Comparison of ENCODE assay signal across 19 cellular contexts in genomic region chr11:60919956-60920355, GRCh38. TPM values are rescaled to one million over a fixed set of nuclear protein-coding genes. Genes with fewer than 3 reads are reported as not detected.
DNase-seq lines count a peak whose midpoint lies in the region; ATAC-seq and TF ChIP-seq lines count a peak whose summit lies in the region.
"Had no signal": no experiment of that assay in that cellular context is flagged by ENCODE, and none has a peak within 500 bp of the region (broad histone marks: within the 10 kb centered on the region; RNA-seq: fewer than 3 reads in every experiment).

No MANE protein-coding gene starts in this region.

- H3K27me3 Mint-ChIP-seq in IgD-negative memory B cell, result peaks cover 10% of the 10 kb centered on the region
- no peaks in the 10 kb centered on the region for H3K27me3 Mint-ChIP-seq in stimulated activated memory B cell treated with anti-CD40 and anti-IgM and Interleukin-4, amounts not matched to agents 10 μg/mL and 1 μg/mL and 100 μg/mL, for 72 hours
- H3K27me3 Mint-ChIP-seq in activated T-helper 1 cell treated with anti-CD3 and anti-CD28 coated beads, Interleukin-12 subunit alpha, Interleukin-12 subunit beta, Interleukin-2, Interleukin-4 antibody, amounts not matched to agents 30 ng/mL and 10 ng/mL and 1 ng/mL, durations not matched to agents 14 hours and 24 hours and 36 hours (ENCODE audit: insufficient read depth), result peaks cover 1% of the 10 kb centered on the region

- H3K9me3 Mint-ChIP-seq in IgD-negative memory B cell, result no peaks in the 10 kb centered on the region
- no peaks in the 10 kb centered on the region for H3K9me3 Mint-ChIP-seq in stimulated activated memory B cell treated with anti-CD40 and anti-IgM and Interleukin-4, amounts not matched to agents 10 μg/mL and 1 μg/mL and 100 μg/mL, for 72 hours
- no peaks in the 10 kb centered on the region for H3K9me3 Mint-ChIP-seq in activated T-helper 1 cell treated with anti-CD3 and anti-CD28 coated beads, Interleukin-12 subunit alpha, Interleukin-12 subunit beta, Interleukin-2, Interleukin-4 antibody, amounts not matched to agents 30 ng/mL and 10 ng/mL and 1 ng/mL, durations not matched to agents 14 hours and 24 hours and 36 hours
- H3K9me3 Mint-ChIP-seq: HFFc6 had no signal

- no peak for TF ChIP-seq CTCF in fibroblast of the aortic adventitia (IDR thresholded peaks at IDR 0.05; ENCODE audit: insufficient read depth, low read length)

- DNase-seq in cerebellum (ENCODE audit: low spot score) (peak; percentile 88), fibroblast of the aortic adventitia (ENCODE audit: low read depth) (peak; percentile 35), HK-2 (ENCODE audit: unreplicated experiment) (no peak), RPMI8226 (no peak)
- DNase-seq in activated T-helper 1 cell treated with anti-CD3 and anti-CD28 coated beads, Interleukin-12 subunit alpha, Interleukin-12 subunit beta, Interleukin-2, Interleukin-4 antibody, amounts not matched to agents 30 ng/mL and 10 ng/mL and 1 ng/mL, durations not matched to agents 14 hours and 24 hours and 36 hours (ENCODE audit: low spot score), result no peak
- DNase-seq: ACHN, BE2C, HFFc6, MM.1S, NCI-H1105, NCI-H1694 treated with DMSO at 0.1 percent for 48 hours, NCI-H345, NCI-H69, PC-9 had no signal

- H3K4me1 Mint-ChIP-seq in IgD-negative memory B cell, result peaks cover 26 to 47% (median 28%) of the 10 kb centered on the region in 3 donors
- peaks cover 66% of the 10 kb centered on the region for H3K4me1 Mint-ChIP-seq in stimulated activated memory B cell treated with anti-CD40 and anti-IgM and Interleukin-4, amounts not matched to agents 10 μg/mL and 1 μg/mL and 100 μg/mL, for 72 hours
- H3K4me1 Mint-ChIP-seq in activated T-helper 1 cell treated with anti-CD3 and anti-CD28 coated beads, Interleukin-12 subunit alpha, Interleukin-12 subunit beta, Interleukin-2, Interleukin-4 antibody, amounts not matched to agents 30 ng/mL and 10 ng/mL and 1 ng/mL, durations not matched to agents 14 hours and 24 hours and 36 hours (ENCODE audit: low read depth), result peaks cover 36% of the 10 kb centered on the region

- peaks cover 15% of the 10 kb centered on the region for H3K36me3 Mint-ChIP-seq in IgD-negative memory B cell
- H3K36me3 Mint-ChIP-seq in stimulated activated memory B cell treated with anti-CD40 and anti-IgM and Interleukin-4, amounts not matched to agents 10 μg/mL and 1 μg/mL and 100 μg/mL, for 72 hours, result peaks cover 52% of the 10 kb centered on the region
- H3K36me3 Mint-ChIP-seq in activated T-helper 1 cell treated with anti-CD3 and anti-CD28 coated beads, Interleukin-12 subunit alpha, Interleukin-12 subunit beta, Interleukin-2, Interleukin-4 antibody, amounts not matched to agents 30 ng/mL and 10 ng/mL and 1 ng/mL, durations not matched to agents 14 hours and 24 hours and 36 hours (ENCODE audit: low read depth), result peaks cover 38% of the 10 kb centered on the region

- ATAC-seq in stimulated activated memory B cell treated with anti-CD40 and anti-IgM and Interleukin-4, amounts not matched to agents 10 μg/mL and 1 μg/mL and 100 μg/mL, for 72 hours, result no peak
- ATAC-seq in HG03039 (IDR thresholded peaks at IDR 0.05; ENCODE audit: unreplicated experiment), result no peak
- ATAC-seq: Right ventricle myocardium inferior had no signal

- H3K27ac Mint-ChIP-seq in IgD-negative memory B cell, result no peak overlapping the region
- peak overlapping the region; percentile 55 for H3K27ac Mint-ChIP-seq in stimulated activated memory B cell treated with anti-CD40 and anti-IgM and Interleukin-4, amounts not matched to agents 10 μg/mL and 1 μg/mL and 100 μg/mL, for 72 hours
- H3K27ac Mint-ChIP-seq in activated T-helper 1 cell treated with anti-CD3 and anti-CD28 coated beads, Interleukin-12 subunit alpha, Interleukin-12 subunit beta, Interleukin-2, Interleukin-4 antibody, amounts not matched to agents 30 ng/mL and 10 ng/mL and 1 ng/mL, durations not matched to agents 14 hours and 24 hours and 36 hours, result no peak overlapping the region

- intact Hi-C loops in activated T-helper 1 cell treated with anti-CD3 and anti-CD28 coated beads, Interleukin-12 subunit alpha, Interleukin-12 subunit beta, Interleukin-2, Interleukin-4 antibody, amounts not matched to agents 30 ng/mL and 10 ng/mL and 1 ng/mL, durations not matched to agents 14 hours and 24 hours and 36 hours (cut with micrococcal nuclease), result no loop called here

- H3K4me3 ChIP-seq in fibroblast of the aortic adventitia (ENCODE audit: low read depth, low read length), result no peak overlapping the region
- H3K4me3 ChIP-seq: PC-9 had no signal

- peak overlapping the region in 3 of 4 donors; percentile 46 to 79 (median 47) for H3K4me3 Mint-ChIP-seq in IgD-negative memory B cell
- H3K4me3 Mint-ChIP-seq in stimulated activated memory B cell treated with anti-CD40 and anti-IgM and Interleukin-4, amounts not matched to agents 10 μg/mL and 1 μg/mL and 100 μg/mL, for 72 hours, result no peak overlapping the region
- H3K4me3 Mint-ChIP-seq in activated T-helper 1 cell treated with anti-CD3 and anti-CD28 coated beads, Interleukin-12 subunit alpha, Interleukin-12 subunit beta, Interleukin-2, Interleukin-4 antibody, amounts not matched to agents 30 ng/mL and 10 ng/mL and 1 ng/mL, durations not matched to agents 14 hours and 24 hours and 36 hours, result no peak overlapping the region
- H3K4me3 Mint-ChIP-seq: HFFc6 had no signal

RNA-seq across cellular contexts. Expression of gene TMEM132A, which starts 4.3 kb away (rescaled TPM):
- polyA plus RNA-seq in IgD-negative memory B cell, result 0.26 TPM
- total RNA-seq in cerebellum (69.1 TPM), fibroblast of the aortic adventitia (ENCODE audit: low replicate concordance) (3.7 and 17.9 TPM in 2 replicates)
- 2.4 and 3.2 TPM in 2 replicates for total RNA-seq in activated T-helper 1 cell treated with anti-CD3 and anti-CD28 coated beads, Interleukin-12 subunit alpha, Interleukin-12 subunit beta, Interleukin-2, Interleukin-4 antibody, amounts not matched to agents 30 ng/mL and 10 ng/mL and 1 ng/mL, durations not matched to agents 14 hours and 24 hours and 36 hours

RNA-seq across cellular contexts. Expression of gene TMEM109, which starts 6.0 kb away (rescaled TPM):
- 259 TPM for polyA plus RNA-seq in IgD-negative memory B cell
- total RNA-seq in cerebellum, result 7.3 TPM
- total RNA-seq in fibroblast of the aortic adventitia (ENCODE audit: low replicate concordance), result 29.3 and 44.1 TPM in 2 replicates
- total RNA-seq in activated T-helper 1 cell treated with anti-CD3 and anti-CD28 coated beads, Interleukin-12 subunit alpha, Interleukin-12 subunit beta, Interleukin-2, Interleukin-4 antibody, amounts not matched to agents 30 ng/mL and 10 ng/mL and 1 ng/mL, durations not matched to agents 14 hours and 24 hours and 36 hours, result 138 and 143 TPM in 2 replicates

RNA-seq across cellular contexts. Expression of gene PRPF19, which starts 13.6 kb away (rescaled TPM):
- 18.5 TPM for polyA plus RNA-seq in IgD-negative memory B cell
- 48.2 TPM for total RNA-seq in cerebellum
- total RNA-seq in fibroblast of the aortic adventitia (ENCODE audit: low replicate concordance), result 19.5 and 53.1 TPM in 2 replicates
- 221 and 222 TPM in 2 replicates for total RNA-seq in activated T-helper 1 cell treated with anti-CD3 and anti-CD28 coated beads, Interleukin-12 subunit alpha, Interleukin-12 subunit beta, Interleukin-2, Interleukin-4 antibody, amounts not matched to agents 30 ng/mL and 10 ng/mL and 1 ng/mL, durations not matched to agents 14 hours and 24 hours and 36 hours

RNA-seq across cellular contexts. Expression of gene SLC15A3, which starts 32.0 kb away (rescaled TPM):
- 15.2 TPM for polyA plus RNA-seq in IgD-negative memory B cell
- 3.3 TPM for total RNA-seq in cerebellum
- 6.8 and 18.2 TPM in 2 replicates for total RNA-seq in fibroblast of the aortic adventitia (ENCODE audit: low replicate concordance)
- 1.7 and 2.0 TPM in 2 replicates for total RNA-seq in activated T-helper 1 cell treated with anti-CD3 and anti-CD28 coated beads, Interleukin-12 subunit alpha, Interleukin-12 subunit beta, Interleukin-2, Interleukin-4 antibody, amounts not matched to agents 30 ng/mL and 10 ng/mL and 1 ng/mL, durations not matched to agents 14 hours and 24 hours and 36 hours

RNA-seq across cellular contexts. Expression of gene CD6, which starts 51.5 kb away (rescaled TPM):
- 8.6 TPM for polyA plus RNA-seq in IgD-negative memory B cell
- total RNA-seq in cerebellum (0.27 TPM), fibroblast of the aortic adventitia (ENCODE audit: low replicate concordance) (not detected in 2 replicates)
- 411 and 416 TPM in 2 replicates for total RNA-seq in activated T-helper 1 cell treated with anti-CD3 and anti-CD28 coated beads, Interleukin-12 subunit alpha, Interleukin-12 subunit beta, Interleukin-2, Interleukin-4 antibody, amounts not matched to agents 30 ng/mL and 10 ng/mL and 1 ng/mL, durations not matched to agents 14 hours and 24 hours and 36 hours
- total RNA-seq: H4, HFFc6 had no signal

Comparison
In these comparisons a context has a peak if more than half of its experiments do, and no peak if none do; other contexts are left out.
1. H3K4me3 Mint-ChIP-seq: peak in IgD-negative memory B cell (3 of 4); none in stimulated activated memory B cell treated with anti-CD40 and anti-IgM and Interleukin-4, amounts not matched to agents 10 μg/mL and 1 μg/mL and 100 μg/mL, for 72 hours (single experiment) and activated T-helper 1 cell treated with anti-CD3 and anti-CD28 coated beads, Interleukin-12 subunit alpha, Interleukin-12 subunit beta, Interleukin-2, Interleukin-4 antibody, amounts not matched to agents 30 ng/mL and 10 ng/mL and 1 ng/mL, durations not matched to agents 14 hours and 24 hours and 36 hours (single experiment).
2. DNase-seq: peak in cerebellum (single experiment) and fibroblast of the aortic adventitia (single experiment); none in activated T-helper 1 cell treated with anti-CD3 and anti-CD28 coated beads, Interleukin-12 subunit alpha, Interleukin-12 subunit beta, Interleukin-2, Interleukin-4 antibody, amounts not matched to agents 30 ng/mL and 10 ng/mL and 1 ng/mL, durations not matched to agents 14 hours and 24 hours and 36 hours (single experiment), HK-2 (single experiment) and RPMI8226 (single experiment).